In the genomic region with DNA sequence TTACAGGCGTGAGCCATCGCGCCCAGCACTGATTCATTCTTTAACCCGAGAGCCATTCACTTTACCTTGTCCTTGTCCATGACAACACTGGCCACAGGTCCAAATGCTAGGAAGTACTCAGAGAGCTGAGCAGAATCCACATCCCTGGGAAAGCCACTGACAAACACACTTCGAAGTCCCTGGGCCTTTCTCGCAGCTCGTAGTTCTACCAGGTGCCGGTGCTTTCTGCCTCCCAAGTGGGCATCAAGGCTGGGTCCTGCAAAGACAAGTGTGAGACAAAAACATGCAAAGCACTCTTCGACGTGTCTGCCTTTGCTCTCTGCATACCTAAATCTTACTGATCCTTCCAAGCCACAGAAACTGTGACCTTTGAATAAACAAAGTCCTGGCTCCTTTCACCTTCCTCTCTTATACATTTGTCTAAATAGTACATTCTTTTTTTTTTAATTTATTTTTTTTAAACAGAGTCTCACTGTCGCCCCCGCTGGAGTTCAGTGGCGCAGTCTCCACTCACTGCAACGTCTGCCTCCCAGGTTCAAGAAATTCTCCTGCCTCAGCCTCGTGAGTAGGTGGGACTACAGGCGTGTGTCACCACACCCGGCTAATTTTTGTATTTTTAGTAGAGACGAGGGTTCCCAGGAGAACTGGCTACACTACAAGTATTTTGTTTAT, we compare ENCODE assay signal across 8 cellular contexts. TPM values are rescaled to one million over a fixed set of nuclear protein-coding genes. Genes with fewer than 3 reads are reported as not detected.
DNase-seq lines count a peak whose midpoint lies in the region; ATAC-seq, FAIRE-seq and TF ChIP-seq lines count a peak whose summit lies in the region.

No MANE protein-coding gene starts in this region.

- no peaks in the 10 kb centered on the region for H3K9me3 ChIP-seq in CD4-positive, CD25-positive, alpha-beta regulatory T cell (ENCODE audit: control insufficient read depth in 2 of 2, low read length in 2 of 2)
- no peaks in the 10 kb centered on the region for H3K9me3 ChIP-seq in right lobe of liver

- peaks cover 5% of the 10 kb centered on the region for H3K36me3 Mint-ChIP-seq in CD4-positive, CD25-positive, alpha-beta regulatory T cell
- peaks cover 45% of the 10 kb centered on the region for H3K36me3 Mint-ChIP-seq in GM23338 (ENCODE audit: low read depth)
- peaks cover 80% of the 10 kb centered on the region for H3K36me3 Mint-ChIP-seq in activated T-helper 17 cell treated with anti-CD3 and anti-CD28 coated beads, Interleukin-2, amount 50 U/mL, for 72 hours (ENCODE audit: low read depth)

- H2AFZ ChIP-seq in GM23338: no peak overlapping the region

- WGBS in right lobe of liver (ENCODE audit: insufficient coverage, low coverage, low lambda C conversion rate, missing lambda C conversion rate): 60% methylated on average over 14 of the region's 18 CpGs

- peaks cover 24% of the 10 kb centered on the region for H3K79me2 ChIP-seq in GM23338 (replicated peaks; ENCODE audit: insufficient read depth)

- no peak overlapping the region for H3K27ac ChIP-seq in CD4-positive, CD25-positive, alpha-beta regulatory T cell (ENCODE audit: insufficient read depth, low read length, poor library complexity, severe bottlenecking)
- H3K27ac ChIP-seq in GM23338 (ENCODE audit: low read depth): no peak overlapping the region
- peak overlapping the region in 2 of 3 donors; percentile 79 to 87 for H3K27ac ChIP-seq in right lobe of liver

- H3K4me3 Mint-ChIP-seq in CD4-positive, CD25-positive, alpha-beta regulatory T cell: peak overlapping the region; percentile 28 to 93 (median 57)
- peak overlapping the region; percentile 98 for H3K4me3 Mint-ChIP-seq in GM23338
- peak overlapping the region; percentile 91 for H3K4me3 Mint-ChIP-seq in activated T-helper 17 cell treated with anti-CD3 and anti-CD28 coated beads, Interleukin-2, amount 50 U/mL, for 72 hours

- no peaks in the 10 kb centered on the region for H3K9me3 Mint-ChIP-seq in CD4-positive, CD25-positive, alpha-beta regulatory T cell
- H3K9me3 Mint-ChIP-seq in GM23338: peaks cover 4% of the 10 kb centered on the region; the same call in 2 of the 3 replicates
- no peaks in the 10 kb centered on the region for H3K9me3 Mint-ChIP-seq in activated T-helper 17 cell treated with anti-CD3 and anti-CD28 coated beads, Interleukin-2, amount 50 U/mL, for 72 hours

- no peak for TF ChIP-seq POLR2A in right lobe of liver (IDR thresholded peaks at IDR 0.05)
- no peak for TF ChIP-seq POLR2A in GM12892 (IDR thresholded peaks at IDR 0.05; ENCODE audit: low read depth, low read length)

- TF ChIP-seq CTCF in GM23338 (conservative IDR thresholded peaks at IDR 0.05; ENCODE audit: low read depth in 2 of 2) (peak; percentile 37 to 51; a peak in 3 of 4 replicates), right lobe of liver (IDR thresholded peaks at IDR 0.05) (no peak)

- H3K27me3 ChIP-seq in CD4-positive, CD25-positive, alpha-beta regulatory T cell (ENCODE audit: control insufficient read depth, insufficient read depth, low read length): no peaks in the 10 kb centered on the region
- H3K27me3 ChIP-seq in GM23338 (ENCODE audit: insufficient read depth) (no peaks in the 10 kb centered on the region), right lobe of liver (no peaks in the 10 kb centered on the region)

- peaks cover 24% of the 10 kb centered on the region for H3K36me3 ChIP-seq in CD4-positive, CD25-positive, alpha-beta regulatory T cell (ENCODE audit: control insufficient read depth, insufficient read depth, low read length)
- H3K36me3 ChIP-seq in GM23338 (ENCODE audit: insufficient read depth) (peaks cover 10% of the 10 kb centered on the region), right lobe of liver (peaks cover 0 to 20% (median 8%) of the 10 kb centered on the region in 4 donors)

- H3K4me1 Mint-ChIP-seq in CD4-positive, CD25-positive, alpha-beta regulatory T cell: peaks cover 0 to 59% (median 30%) of the 10 kb centered on the region in 4 donors
- peaks cover 18% of the 10 kb centered on the region for H3K4me1 Mint-ChIP-seq in GM23338
- peaks cover 17% of the 10 kb centered on the region for H3K4me1 Mint-ChIP-seq in activated T-helper 17 cell treated with anti-CD3 and anti-CD28 coated beads, Interleukin-2, amount 50 U/mL, for 72 hours

- peak overlapping the region in 2 of 3 donors; percentile 75 for H3K27ac Mint-ChIP-seq in CD4-positive, CD25-positive, alpha-beta regulatory T cell
- H3K27ac Mint-ChIP-seq in GM23338: no peak overlapping the region
- no peak overlapping the region for H3K27ac Mint-ChIP-seq in activated T-helper 17 cell treated with anti-CD3 and anti-CD28 coated beads, Interleukin-2, amount 50 U/mL, for 72 hours

- H3F3A ChIP-seq in GM23338 (replicated peaks; ENCODE audit: low read depth): peaks cover 43% of the 10 kb centered on the region

- no peaks in the 10 kb centered on the region for H3K27me3 Mint-ChIP-seq in CD4-positive, CD25-positive, alpha-beta regulatory T cell
- H3K27me3 Mint-ChIP-seq in GM23338 (ENCODE audit: insufficient read depth, low read depth, poor library complexity): peaks cover 18% of the 10 kb centered on the region
- H3K27me3 Mint-ChIP-seq in activated T-helper 17 cell treated with anti-CD3 and anti-CD28 coated beads, Interleukin-2, amount 50 U/mL, for 72 hours: no peaks in the 10 kb centered on the region

- ATAC-seq in CD4-positive, CD25-positive, alpha-beta regulatory T cell (ENCODE audit: low read depth in 2 of 2): no peak
- no peak for ATAC-seq in GM23338
- no peak for ATAC-seq in activated T-helper 17 cell treated with anti-CD3 and anti-CD28 coated beads, Interleukin-2, amount 50 U/mL, for 72 hours (replicated peaks)
- ATAC-seq in right lobe of liver: no peak
- ATAC-seq in HG03432 (IDR thresholded peaks at IDR 0.05; ENCODE audit: unreplicated experiment): no peak

- FAIRE-seq in GM12892 (lab: Jason Lieb, UNC): no peak

- peaks cover 38% of the 10 kb centered on the region for H3K4me1 ChIP-seq in CD4-positive, CD25-positive, alpha-beta regulatory T cell (ENCODE audit: control insufficient read depth, insufficient read depth, low read length, poor library complexity, severe bottlenecking)
- H3K4me1 ChIP-seq in GM23338 (ENCODE audit: insufficient read depth) (peaks cover 12% of the 10 kb centered on the region; the same call in 1 of the 2 replicates), right lobe of liver (peaks cover 0 to 56% (median 24%) of the 10 kb centered on the region in 4 donors)

- peak in 1 of 3 donors; percentile 54 for DNase-seq in CD4-positive, CD25-positive, alpha-beta regulatory T cell
- DNase-seq in GM23338 (ENCODE audit: low spot score) (peak; percentile 55), right lobe of liver (peak in 1 of 3 donors; percentile 18), 8988T (no peak), GM12892 (ENCODE audit: insufficient read length) (no peak), NCI-H146 (lab: John Stamatoyannopoulos, UW) (no peak)

- no peaks in the 10 kb centered on the region for H3K9me2 ChIP-seq in GM23338 (ENCODE audit: insufficient read depth)

- H4K20me1 ChIP-seq in GM23338 (replicated peaks; ENCODE audit: insufficient read depth): no peaks in the 10 kb centered on the region; the same call in 1 of the 2 replicates

- no peak overlapping the region for H3K4me2 ChIP-seq in GM23338

- no peak overlapping the region for H3K4me3 ChIP-seq in CD4-positive, CD25-positive, alpha-beta regulatory T cell (ENCODE audit: low read depth, low read length)
- H3K4me3 ChIP-seq in GM23338 (no peak overlapping the region), right lobe of liver (no peak overlapping the region)

- intact Hi-C loops in right lobe of liver (cut with DNase I): no loop called here

RNA-seq across cellular contexts. Expression of gene TUT1, which starts 2.2 kb away (rescaled TPM):
- 22.0 TPM for total RNA-seq in CD4-positive, CD25-positive, alpha-beta regulatory T cell
- polyA plus RNA-seq in CD4-positive, CD25-positive, alpha-beta regulatory T cell: 10 to 100 TPM in 3 of 4 donors, 1 to 10 TPM in 1; 6.5 to 11.9 (median 10.9) TPM
- total RNA-seq in GM23338 (2014; rRNA removed; shearing (Covaris generic)): 15.2 and 22.2 TPM in 2 replicates
- 12.8 and 14.0 TPM in 2 replicates for polyA plus RNA-seq in GM23338 (2016; fragmentation: Nextera tagmentation; extraction: Ambion mirVana)
- 10 to 100 TPM; 23.8 to 25.7 TPM for total RNA-seq in activated T-helper 17 cell treated with anti-CD3 and anti-CD28 coated beads, Interleukin-2, amount 50 U/mL, for 72 hours
- 10 to 100 TPM; 12.3 to 34.2 (median 21.1) TPM for total RNA-seq in right lobe of liver
- 13.1 TPM for polyA plus RNA-seq in GM12892 (2012; ENCODE audit: missing spikeins)

RNA-seq across cellular contexts. Expression of gene MTA2, which starts 12.6 kb away (rescaled TPM):
- total RNA-seq in CD4-positive, CD25-positive, alpha-beta regulatory T cell: 172 TPM
- polyA plus RNA-seq in CD4-positive, CD25-positive, alpha-beta regulatory T cell: 10 to 100 TPM; 30.3 to 38.6 (median 33.9) TPM
- total RNA-seq in GM23338 (2014; rRNA removed; shearing (Covaris generic)): 93.6 and 102 TPM in 2 replicates
- 22.1 and 22.9 TPM in 2 replicates for polyA plus RNA-seq in GM23338 (2016; fragmentation: Nextera tagmentation; extraction: Ambion mirVana)
- total RNA-seq in activated T-helper 17 cell treated with anti-CD3 and anti-CD28 coated beads, Interleukin-2, amount 50 U/mL, for 72 hours: 100 to 1,000 TPM; 142 to 198 TPM
- total RNA-seq in right lobe of liver: 10 to 100 TPM; 20.0 to 38.0 (median 31.8) TPM
- polyA plus RNA-seq in GM12892 (2012; ENCODE audit: missing spikeins): 111 TPM

RNA-seq across cellular contexts. Expression of gene EEF1G, which starts 15.4 kb away (rescaled TPM):
- 1,198 TPM for total RNA-seq in CD4-positive, CD25-positive, alpha-beta regulatory T cell
- polyA plus RNA-seq in CD4-positive, CD25-positive, alpha-beta regulatory T cell: 1,000 to 10,000 TPM in 3 of 4 donors, 100 to 1,000 TPM in 1; 775 to 1,680 (median 1,413) TPM
- total RNA-seq in GM23338 (2014; rRNA removed; shearing (Covaris generic)): 1,200 and 1,316 TPM in 2 replicates
- polyA plus RNA-seq in GM23338 (2016; fragmentation: Nextera tagmentation; extraction: Ambion mirVana): 696 and 736 TPM in 2 replicates
- 1,000 to 10,000 TPM; 1,690 to 1,865 TPM for total RNA-seq in activated T-helper 17 cell treated with anti-CD3 and anti-CD28 coated beads, Interleukin-2, amount 50 U/mL, for 72 hours
- 100 to 1,000 TPM; 442 to 450 (median 449) TPM for total RNA-seq in right lobe of liver
- polyA plus RNA-seq in GM12892 (2012; ENCODE audit: missing spikeins): 3,566 TPM

RNA-seq across cellular contexts. Expression of gene EML3, which starts 23.5 kb away (rescaled TPM):
- 165 TPM for total RNA-seq in CD4-positive, CD25-positive, alpha-beta regulatory T cell
- polyA plus RNA-seq in CD4-positive, CD25-positive, alpha-beta regulatory T cell: 10 to 100 TPM; 16.1 to 23.2 (median 16.4) TPM
- 17.1 and 19.3 TPM in 2 replicates for total RNA-seq in GM23338 (2014; rRNA removed; shearing (Covaris generic))
- 15.4 and 15.5 TPM in 2 replicates for polyA plus RNA-seq in GM23338 (2016; fragmentation: Nextera tagmentation; extraction: Ambion mirVana)
- 100 to 1,000 TPM; 122 to 130 TPM for total RNA-seq in activated T-helper 17 cell treated with anti-CD3 and anti-CD28 coated beads, Interleukin-2, amount 50 U/mL, for 72 hours
- 10 to 100 TPM; 19.1 to 36.4 (median 22.7) TPM for total RNA-seq in right lobe of liver
- polyA plus RNA-seq in GM12892 (2012; ENCODE audit: missing spikeins): 30.5 TPM

RNA-seq across cellular contexts. Expression of gene ROM1, which starts 24.0 kb away (rescaled TPM):
- total RNA-seq in CD4-positive, CD25-positive, alpha-beta regulatory T cell: 1.9 TPM
- polyA plus RNA-seq in CD4-positive, CD25-positive, alpha-beta regulatory T cell: 1 to 10 TPM in 2 of 4 donors, under 1 TPM in 2; 0.41 to 1.3 (median 0.80) TPM
- total RNA-seq in GM23338 (2014; rRNA removed; shearing (Covaris generic)): 0.24 TPM in 1 of 2 replicates, not detected in the other
- polyA plus RNA-seq in GM23338 (2016; fragmentation: Nextera tagmentation; extraction: Ambion mirVana): 0.65 and 0.89 TPM in 2 replicates
- 1 to 10 TPM; 2.0 to 3.0 TPM for total RNA-seq in activated T-helper 17 cell treated with anti-CD3 and anti-CD28 coated beads, Interleukin-2, amount 50 U/mL, for 72 hours
- total RNA-seq in right lobe of liver: 1 to 10 TPM; 1.1 to 2.9 (median 1.2) TPM
- polyA plus RNA-seq in GM12892 (2012; ENCODE audit: missing spikeins): 2.0 TPM

Comparison
In these comparisons a context has a peak if more than half of its experiments do, and no peak if none do; other contexts are left out.
1. H3K27ac ChIP-seq: peak in right lobe of liver (2 of 3); none in CD4-positive, CD25-positive, alpha-beta regulatory T cell (single experiment) and GM23338 (single experiment).
2. H3K27ac Mint-ChIP-seq: peak in CD4-positive, CD25-positive, alpha-beta regulatory T cell (2 of 3); none in GM23338 (single experiment) and activated T-helper 17 cell treated with anti-CD3 and anti-CD28 coated beads, Interleukin-2, amount 50 U/mL, for 72 hours (single experiment).
3. CTCF ChIP-seq: peak in GM23338 (2 of 2); none in right lobe of liver (0 of 4).
4. Peak in every context shown above with its lines, with median percentiles within 50 percentile points of each other: H3K4me3 Mint-ChIP-seq.